In the genomic region with DNA sequence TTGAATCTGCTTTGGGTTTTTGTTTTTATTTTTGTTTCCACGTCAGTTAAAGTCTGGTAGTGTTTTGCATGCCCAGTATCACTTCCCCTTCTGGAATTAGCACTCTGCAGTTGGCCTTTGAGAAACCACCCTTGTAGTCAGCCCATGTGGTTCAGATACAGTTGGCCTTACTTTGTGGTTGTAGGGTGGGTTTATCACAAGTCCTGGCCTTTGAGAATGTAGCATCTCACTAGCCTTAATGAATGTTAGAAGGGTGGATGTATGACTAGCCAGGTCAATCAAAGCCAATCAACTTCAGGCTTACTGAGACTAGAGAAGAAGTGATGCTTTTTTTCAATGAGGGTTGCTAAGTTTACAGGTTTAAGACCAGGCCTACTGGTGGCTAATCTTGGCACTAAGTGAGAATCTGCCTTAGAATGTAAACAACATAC, we compare ENCODE assay signal across 10 cellular contexts. TPM values are rescaled to one million over a fixed set of nuclear protein-coding genes. Genes with fewer than 3 reads are reported as not detected.
DNase-seq lines count a peak whose midpoint lies in the region; ATAC-seq, FAIRE-seq and TF ChIP-seq lines count a peak whose summit lies in the region.
"Had no signal": no experiment of that assay in that cellular context is flagged by ENCODE, and none has a peak within 500 bp of the region (broad histone marks: within the 10 kb centered on the region; RNA-seq: fewer than 3 reads in every experiment).

No MANE protein-coding gene starts in this region.

- no peaks in the 10 kb centered on the region for H3K27me3 ChIP-seq in GM23338 (ENCODE audit: insufficient read depth)

- H3K4me2 ChIP-seq in GM23338: no peak overlapping the region

- TF ChIP-seq CTCF in GM23338 (conservative IDR thresholded peaks at IDR 0.05; ENCODE audit: low read depth in 2 of 2): no peak

- no peaks in the 10 kb centered on the region for H3K79me2 ChIP-seq in GM23338 (replicated peaks; ENCODE audit: insufficient read depth)
- H3K79me2 ChIP-seq: parathyroid adenoma had no signal

- no peak overlapping the region for H3K27ac ChIP-seq in GM23338 (ENCODE audit: low read depth)
- H3K27ac ChIP-seq: parathyroid adenoma had no signal

- H3K36me3 ChIP-seq in GM23338 (ENCODE audit: insufficient read depth): no peaks in the 10 kb centered on the region

- no peak overlapping the region for H3K27ac Mint-ChIP-seq in GM23338
- H3K27ac Mint-ChIP-seq: activated naive CD4-positive, alpha-beta T cell treated with anti-CD3 and anti-CD28 coated beads, Interleukin-2, amount 50 U/mL, for 24 hours had no signal

- H3K36me3 Mint-ChIP-seq in GM23338 (ENCODE audit: low read depth): peaks cover 4% of the 10 kb centered on the region; the same call in 2 of the 3 replicates

- FAIRE-seq in RCC 7860 (lab: Jason Lieb, UNC): no peak

- H3K27me3 Mint-ChIP-seq in GM23338 (ENCODE audit: insufficient read depth, low read depth, poor library complexity): peaks cover under 1% of the 10 kb centered on the region
- H3K27me3 Mint-ChIP-seq: activated naive CD4-positive, alpha-beta T cell treated with anti-CD3 and anti-CD28 coated beads, Interleukin-2, amount 50 U/mL, for 24 hours had no signal

- H3K4me1 ChIP-seq in GM23338 (ENCODE audit: insufficient read depth): no peaks in the 10 kb centered on the region
- H3K4me1 ChIP-seq: parathyroid adenoma had no signal

- no peaks in the 10 kb centered on the region for H3K9me3 Mint-ChIP-seq in GM23338
- H3K9me3 Mint-ChIP-seq: activated naive CD4-positive, alpha-beta T cell treated with anti-CD3 and anti-CD28 coated beads, Interleukin-2, amount 50 U/mL, for 24 hours had no signal

- peak; percentile 4 for DNase-seq in midbrain (lab: John Stamatoyannopoulos, UW)
- no peak for DNase-seq in GM23338 (ENCODE audit: low spot score)
- DNase-seq in GM03348 (ENCODE audit: low spot score): no peak
- no peak for DNase-seq in DMS153 treated with DMSO at 0.1 percent for 48 hours (lab: John Stamatoyannopoulos, UW; ENCODE audit: unreplicated experiment)
- DNase-seq in RCC 7860 (ENCODE audit: low spot score): no peak

- no peaks in the 10 kb centered on the region for H3F3A ChIP-seq in GM23338 (replicated peaks; ENCODE audit: low read depth)

- H3K4me1 Mint-ChIP-seq in GM23338: no peaks in the 10 kb centered on the region

- no peak overlapping the region for H3K4me3 ChIP-seq in GM23338

- H3K9me2 ChIP-seq in GM23338 (ENCODE audit: insufficient read depth): no peaks in the 10 kb centered on the region

- ATAC-seq in GM18858 (IDR thresholded peaks at IDR 0.05; ENCODE audit: unreplicated experiment): peak; percentile 94
- ATAC-seq in GM21737 (IDR thresholded peaks at IDR 0.05; ENCODE audit: unreplicated experiment): peak; percentile 99
- ATAC-seq in HG03565 (IDR thresholded peaks at IDR 0.05; ENCODE audit: unreplicated experiment): peak; percentile 93
- no peak for ATAC-seq in GM23338

- no peak overlapping the region for H3K4me3 Mint-ChIP-seq in GM23338
- H3K4me3 Mint-ChIP-seq: activated naive CD4-positive, alpha-beta T cell treated with anti-CD3 and anti-CD28 coated beads, Interleukin-2, amount 50 U/mL, for 24 hours had no signal

- H4K20me1 ChIP-seq in GM23338 (replicated peaks; ENCODE audit: insufficient read depth): no peaks in the 10 kb centered on the region

- H2AFZ ChIP-seq in GM23338: no peak overlapping the region
- H2AFZ ChIP-seq: parathyroid adenoma had no signal

TF ChIP-seq in GM23338, 12 proteins besides CTCF, POLR2A, EP300 and RAD21 (continues in another document):
- TF ChIP-seq EZH2phosphoT487 (IDR thresholded peaks at IDR 0.05; ENCODE audit: unreplicated experiment) (no peak), ZNF331 (CRISPR knock-in tag; IDR thresholded peaks at IDR 0.05; ENCODE audit: low read depth) (no peak), NANOG (IDR thresholded peaks at IDR 0.05; ENCODE audit: borderline replicate concordance) (no peak), EZH2 (IDR thresholded peaks at IDR 0.05; ENCODE audit: low read depth, unreplicated experiment) (no peak), ZNF114 (CRISPR knock-in tag; IDR thresholded peaks at IDR 0.05) (no peak)
- TF ChIP-seq, protein P1, sequence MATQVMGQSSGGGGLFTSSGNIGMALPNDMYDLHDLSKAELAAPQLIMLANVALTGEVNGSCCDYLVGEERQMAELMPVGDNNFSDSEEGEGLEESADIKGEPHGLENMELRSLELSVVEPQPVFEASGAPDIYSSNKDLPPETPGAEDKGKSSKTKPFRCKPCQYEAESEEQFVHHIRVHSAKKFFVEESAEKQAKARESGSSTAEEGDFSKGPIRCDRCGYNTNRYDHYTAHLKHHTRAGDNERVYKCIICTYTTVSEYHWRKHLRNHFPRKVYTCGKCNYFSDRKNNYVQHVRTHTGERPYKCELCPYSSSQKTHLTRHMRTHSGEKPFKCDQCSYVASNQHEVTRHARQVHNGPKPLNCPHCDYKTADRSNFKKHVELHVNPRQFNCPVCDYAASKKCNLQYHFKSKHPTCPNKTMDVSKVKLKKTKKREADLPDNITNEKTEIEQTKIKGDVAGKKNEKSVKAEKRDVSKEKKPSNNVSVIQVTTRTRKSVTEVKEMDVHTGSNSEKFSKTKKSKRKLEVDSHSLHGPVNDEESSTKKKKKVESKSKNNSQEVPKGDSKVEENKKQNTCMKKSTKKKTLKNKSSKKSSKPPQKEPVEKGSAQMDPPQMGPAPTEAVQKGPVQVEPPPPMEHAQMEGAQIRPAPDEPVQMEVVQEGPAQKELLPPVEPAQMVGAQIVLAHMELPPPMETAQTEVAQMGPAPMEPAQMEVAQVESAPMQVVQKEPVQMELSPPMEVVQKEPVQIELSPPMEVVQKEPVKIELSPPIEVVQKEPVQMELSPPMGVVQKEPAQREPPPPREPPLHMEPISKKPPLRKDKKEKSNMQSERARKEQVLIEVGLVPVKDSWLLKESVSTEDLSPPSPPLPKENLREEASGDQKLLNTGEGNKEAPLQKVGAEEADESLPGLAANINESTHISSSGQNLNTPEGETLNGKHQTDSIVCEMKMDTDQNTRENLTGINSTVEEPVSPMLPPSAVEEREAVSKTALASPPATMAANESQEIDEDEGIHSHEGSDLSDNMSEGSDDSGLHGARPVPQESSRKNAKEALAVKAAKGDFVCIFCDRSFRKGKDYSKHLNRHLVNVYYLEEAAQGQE (IDR thresholded peaks at IDR 0.05; ENCODE audit: unreplicated experiment): no peak
- TF ChIP-seq, protein P2, sequence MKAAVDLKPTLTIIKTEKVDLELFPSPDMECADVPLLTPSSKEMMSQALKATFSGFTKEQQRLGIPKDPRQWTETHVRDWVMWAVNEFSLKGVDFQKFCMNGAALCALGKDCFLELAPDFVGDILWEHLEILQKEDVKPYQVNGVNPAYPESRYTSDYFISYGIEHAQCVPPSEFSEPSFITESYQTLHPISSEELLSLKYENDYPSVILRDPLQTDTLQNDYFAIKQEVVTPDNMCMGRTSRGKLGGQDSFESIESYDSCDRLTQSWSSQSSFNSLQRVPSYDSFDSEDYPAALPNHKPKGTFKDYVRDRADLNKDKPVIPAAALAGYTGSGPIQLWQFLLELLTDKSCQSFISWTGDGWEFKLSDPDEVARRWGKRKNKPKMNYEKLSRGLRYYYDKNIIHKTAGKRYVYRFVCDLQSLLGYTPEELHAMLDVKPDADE (IDR thresholded peaks at IDR 0.05): no peak

RNA-seq across cellular contexts. Expression of a gene that starts 19.8 kb away (rescaled TPM):
- total RNA-seq in GM23338 (2014; rRNA removed; shearing (Covaris generic)): 25.0 and 33.4 TPM in 2 replicates
- 54.1 and 62.0 TPM in 2 replicates for polyA plus RNA-seq in GM23338 (2016; fragmentation: Nextera tagmentation; extraction: Ambion mirVana)
